In genomic region chr17:57989011-57989345, GRCh38 we compare ENCODE assay signal across 8 cellular contexts. TPM values are rescaled to one million over a fixed set of nuclear protein-coding genes. Genes with fewer than 3 reads are reported as not detected.
DNase-seq lines count a peak whose midpoint lies in the region; ATAC-seq and TF ChIP-seq lines count a peak whose summit lies in the region.

No MANE protein-coding gene starts in this region.

- TF ChIP-seq CTCF in PC-3 (conservative IDR thresholded peaks at IDR 0.05; ENCODE audit: low read depth, low read length), result peak; percentile 20; the same call in 1 of the 2 replicates
- peak in 4 of 56 donors; percentile 7 to 16 (median 10) for TF ChIP-seq CTCF in dorsolateral prefrontal cortex (IDR thresholded peaks at IDR 0.05 in 54 of 56, conservative IDR thresholded peaks at IDR 0.05 in 2 of 56; ENCODE audit: low read depth in 1 of 56, partially characterized antibody in 56 of 56)

- H3K4me1 ChIP-seq in PC-3 (ENCODE audit: insufficient read depth, low read length) (peaks cover 32% of the 10 kb centered on the region), muscle layer of duodenum (ENCODE audit: control insufficient read depth in 1 of 2, insufficient read depth in 2 of 2, low read length in 2 of 2) (peaks cover 28 to 40% of the 10 kb centered on the region in 2 donors)

- H3K27me3 ChIP-seq in PC-3 (ENCODE audit: low read length) (no peaks in the 10 kb centered on the region), dorsolateral prefrontal cortex (no peaks in the 10 kb centered on the region), muscle layer of duodenum (ENCODE audit: low read depth, low read length) (no peaks in the 10 kb centered on the region)

- peaks cover 20% of the 10 kb centered on the region for H3F3A ChIP-seq in PC-3 (ENCODE audit: low read length, unreplicated experiment)

- peak overlapping the region; percentile 89 for H3K9ac ChIP-seq in PC-3 (ENCODE audit: low read length)

- POLR2A ChIA-PET in PC-3 (lab: Charles Lee; ENCODE audit: unreplicated experiment), result interaction anchor here (0.6 to 1.3 kb wide), 6 partner anchors 18 to 114 kb away, joined by 3 to 9 read pairs (median 4); no protein-coding TSS in a partner anchor

- H3K4me3 ChIP-seq in PC-3 (ENCODE audit: low read length), result peak overlapping the region; percentile 74
- H3K4me3 ChIP-seq in dorsolateral prefrontal cortex, result peak overlapping the region; percentile 52 to 98 (median 86)
- peak overlapping the region; percentile 76 to 80 for H3K4me3 ChIP-seq in muscle layer of duodenum (ENCODE audit: low read depth in 1 of 2, low read length in 2 of 2)

- no peaks in the 10 kb centered on the region for H3K9me2 ChIP-seq in PC-3 (replicated peaks; ENCODE audit: low read length)

- BruUV-seq in PC-3 (replicated peaks; lab: Mats Ljungman, UMichigan), result no TSS peak

- peak overlapping the region; percentile 71; the same call in 1 of the 2 replicates for H2AFZ ChIP-seq in PC-3 (ENCODE audit: low read length)

- DNase-seq in NCI-H1417 (lab: John Stamatoyannopoulos, UW) (peak in 2 of 3 experiments; percentile 36 to 66), NCI-H1417 treated with DMSO at 0.1 percent for 48 hours (lab: John Stamatoyannopoulos, UW) (no peak), PC-3 (peak; percentile 46), dorsolateral prefrontal cortex (no peak), inferior parietal cortex (ENCODE audit: extremely low spot score) (no peak), NCI-H226 (no peak)

- CTCF ChIA-PET in PC-3 (lab: Charles Lee), result interaction anchor here (0.5 to 3.3 kb wide), 4 partner anchors 11 to 114 kb away, joined by 4 to 20 read pairs (median 4); no protein-coding TSS in a partner anchor

- peak; percentile 10 for ATAC-seq in PC-3
- ATAC-seq in GM18858 (IDR thresholded peaks at IDR 0.05; ENCODE audit: unreplicated experiment), result no peak

- H3K36me3 ChIP-seq in PC-3 (ENCODE audit: low read depth, low read length) (peaks cover 11% of the 10 kb centered on the region; the same call in 1 of the 2 replicates), muscle layer of duodenum (ENCODE audit: control insufficient read depth in 1 of 2, insufficient read depth in 2 of 2, low read length in 2 of 2) (peaks cover 0 to 7% of the 10 kb centered on the region in 2 donors)

- H3K27ac ChIP-seq in PC-3 (ENCODE audit: low read length), result peak overlapping the region; percentile 87
- H3K27ac ChIP-seq in dorsolateral prefrontal cortex, result peak overlapping the region; percentile 86 to 100 (median 98)
- H3K27ac ChIP-seq in muscle layer of duodenum (ENCODE audit: low read length), result peak overlapping the region; percentile 90

- H4K20me1 ChIP-seq in PC-3 (ENCODE audit: low read length), result peaks cover 17% of the 10 kb centered on the region

- H3K4me2 ChIP-seq in PC-3 (ENCODE audit: low read length), result peak overlapping the region; percentile 85

- H3K79me2 ChIP-seq in PC-3 (ENCODE audit: low read length), result peaks cover 38% of the 10 kb centered on the region

- intact Hi-C loops in PC-3 (cut with micrococcal nuclease), result no loop called here
- intact Hi-C loops in dorsolateral prefrontal cortex (cut with DNase I), result loop anchor here (5.0 kb wide), 3 partner anchors 37 to 97 kb away; no protein-coding TSS in a partner anchor

- H3K9me3 ChIP-seq in PC-3 (ENCODE audit: low read length) (no peaks in the 10 kb centered on the region), muscle layer of duodenum (ENCODE audit: control insufficient read depth in 1 of 2, low read length in 2 of 2) (no peaks in the 10 kb centered on the region)

RNA-seq across cellular contexts. Expression of gene VEZF1, which starts 0.9 kb away (rescaled TPM):
- 70.1 and 78.1 TPM in 2 replicates for total RNA-seq in PC-3 (2014; rRNA removed)
- 100 to 1,000 TPM in 1 of 120 experiments, 10 to 100 TPM in 119; 29.6 to 117 (median 50.6) TPM for total RNA-seq in dorsolateral prefrontal cortex

RNA-seq across cellular contexts. Expression of gene SRSF1, which starts 18.1 kb away (rescaled TPM):
- total RNA-seq in PC-3 (2014; rRNA removed) (325 and 342 TPM in 2 replicates), dorsolateral prefrontal cortex (100 to 1,000 TPM; 111 to 191 (median 137) TPM)

RNA-seq across cellular contexts. Expression of gene CUEDC1, which starts 33.8 kb away (rescaled TPM):
- 31.6 and 53.4 TPM in 2 replicates for total RNA-seq in PC-3 (2014; rRNA removed)
- 100 to 1,000 TPM in 1 of 120 experiments, 10 to 100 TPM in 119; 17.3 to 105 (median 33.6) TPM for total RNA-seq in dorsolateral prefrontal cortex

Comparison
In these comparisons a context has a peak if more than half of its experiments do, and no peak if none do; other contexts are left out.
1. DNase-seq: peak in NCI-H1417 (2 of 3) and PC-3 (single experiment); none in NCI-H1417 treated with DMSO at 0.1 percent for 48 hours (single experiment), dorsolateral prefrontal cortex (0 of 10), inferior parietal cortex (single experiment) and NCI-H226 (single experiment).
2. Peak in every context shown above with its lines, with median percentiles within 50 percentile points of each other: H3K27ac ChIP-seq and H3K4me3 ChIP-seq.